11 cellular contexts compared by ENCODE assay signal in genomic region chr12:31900271-31900670, GRCh38. TPM values are rescaled to one million over a fixed set of nuclear protein-coding genes. Genes with fewer than 3 reads are reported as not detected.
DNase-seq lines count a peak whose midpoint lies in the region; ATAC-seq and FAIRE-seq lines count a peak whose summit lies in the region.
"Had no signal": no experiment of that assay in that cellular context is flagged by ENCODE, and none has a peak within 500 bp of the region (broad histone marks: within the 10 kb centered on the region; RNA-seq: fewer than 3 reads in every experiment).

No MANE protein-coding gene starts in this region.

- peak; percentile 46 to 54 for DNase-seq in AML-193 (lab: John Stamatoyannopoulos, UW)
- DNase-seq in GM19239 (ENCODE audit: insufficient read length, low spot score) = no peak
- peak; percentile 45 for DNase-seq in SKM-1 treated with dmso at 0.1 percent for 144 hours (lab: John Stamatoyannopoulos, UW; ENCODE audit: unreplicated experiment)
- peak; percentile 16 for DNase-seq in glomerular visceral epithelial cell (ENCODE audit: extremely low spot score)
- DNase-seq in NCI-H1436 (lab: John Stamatoyannopoulos, UW) = no peak
- no peak for DNase-seq in occipital lobe (lab: John Stamatoyannopoulos, UW)
- DNase-seq: NCI-H1417 treated with DMSO at 0.1 percent for 48 hours; stimulated activated CD4-positive, alpha-beta T cell treated with anti-CD3 and anti-CD28 coated beads, Interleukin-4, amount 100 ng/mL, for 1 hour had no signal

- no peak for ATAC-seq in GM19328 (IDR thresholded peaks at IDR 0.05; ENCODE audit: unreplicated experiment)
- no peak for ATAC-seq in HG03095 (IDR thresholded peaks at IDR 0.05; ENCODE audit: unreplicated experiment)
- ATAC-seq: GM12878 had no signal

- peak; percentile 52 for FAIRE-seq in GM19239 (lab: Jason Lieb, UNC)

RNA-seq across cellular contexts. Expression of gene RESF1, which starts 58.9 kb away (rescaled TPM):
- total RNA-seq in occipital lobe = 61.0 TPM

Comparison
In these comparisons a context has a peak if more than half of its experiments do, and no peak if none do; other contexts are left out.
1. DNase-seq: peak in AML-193 (2 of 2), SKM-1 treated with dmso at 0.1 percent for 144 hours (single experiment) and glomerular visceral epithelial cell (single experiment); none in GM19239 (single experiment), NCI-H1436 (single experiment) and occipital lobe (single experiment).